11 cellular contexts compared by ENCODE assay signal in genomic region chr18:50051288-50051687, GRCh38.
DNase-seq lines count a peak whose midpoint lies in the region; ATAC-seq, FAIRE-seq and TF ChIP-seq lines count a peak whose summit lies in the region.
"Had no signal": no experiment of that assay in that cellular context is flagged by ENCODE, and none has a peak within 500 bp of the region (broad histone marks: within the 10 kb centered on the region; RNA-seq: fewer than 3 reads in every experiment).

No MANE protein-coding gene starts in this region.

- H3K36me3 ChIP-seq in small intestine (ENCODE audit: control insufficient read depth in 2 of 2, insufficient read depth in 2 of 2, low read length in 2 of 2): no peaks in the 10 kb centered on the region

- H3K27ac Mint-ChIP-seq in Calu3 (ENCODE audit: unreplicated experiment) (no peak overlapping the region), WTC11 (no peak overlapping the region)
- no peak overlapping the region for H3K27ac Mint-ChIP-seq in stimulated activated naive B cell treated with anti-CD40 and anti-IgM and Interleukin-4, amounts not matched to agents 10 μg/mL and 1 μg/mL and 100 μg/mL, for 72 hours
- H3K27ac Mint-ChIP-seq: naive thymus-derived CD4-positive, alpha-beta T cell had no signal

- H3K9me3 ChIP-seq in small intestine (ENCODE audit: control insufficient read depth, low read depth): no peaks in the 10 kb centered on the region

- FAIRE-seq in small intestine (lab: Jason Lieb, UNC): no peak

- POLR2A ChIA-PET in HEK293T (lab: Yijun Ruan, JAX) (no interaction called here), WTC11 (lab: Charles Lee) (no interaction called here)

- H3K36me3 Mint-ChIP-seq in Calu3 (ENCODE audit: insufficient read depth, unreplicated experiment) (peaks cover 17% of the 10 kb centered on the region), WTC11 (no peaks in the 10 kb centered on the region)
- no peaks in the 10 kb centered on the region for H3K36me3 Mint-ChIP-seq in stimulated activated naive B cell treated with anti-CD40 and anti-IgM and Interleukin-4, amounts not matched to agents 10 μg/mL and 1 μg/mL and 100 μg/mL, for 72 hours
- H3K36me3 Mint-ChIP-seq: naive thymus-derived CD4-positive, alpha-beta T cell had no signal

- H3K9me3 Mint-ChIP-seq in Calu3 (ENCODE audit: low read depth, unreplicated experiment) (no peaks in the 10 kb centered on the region), WTC11 (peaks cover 3% of the 10 kb centered on the region; the same call in 1 of the 2 replicates)
- H3K9me3 Mint-ChIP-seq in stimulated activated naive B cell treated with anti-CD40 and anti-IgM and Interleukin-4, amounts not matched to agents 10 μg/mL and 1 μg/mL and 100 μg/mL, for 72 hours: no peaks in the 10 kb centered on the region

- H3K27me3 ChIP-seq in small intestine (ENCODE audit: control insufficient read depth in 2 of 2, insufficient read depth in 2 of 2, low read length in 2 of 2): no peaks in the 10 kb centered on the region

- peaks cover 0 to 2% of the 10 kb centered on the region in 2 donors for H3K4me1 ChIP-seq in small intestine (ENCODE audit: control insufficient read depth in 2 of 2, insufficient read depth in 1 of 2, low read depth in 1 of 2, low read length in 1 of 2)

- CTCF ChIA-PET in Calu3 (lab: Charles Lee) (interaction anchor here (0.6 to 1.0 kb wide), 3 partner anchors 30 to 144 kb away, joined by 3 read pairs; partner anchors contain the start of gene MYO5B), HEK293T (lab: Yijun Ruan, JAX) (no interaction called here), WTC11 (lab: Charles Lee) (interaction anchor here (0.6 to 1.1 kb wide), 9 partner anchors 9 to 155 kb away, joined by 3 to 24 read pairs (median 4); partner anchors contain the start of gene MYO5B)

- TF ChIP-seq CTCF in Calu3 (IDR thresholded peaks at IDR 0.05; ENCODE audit: unreplicated experiment) (peak; percentile 39), WTC11 (IDR thresholded peaks at IDR 0.05) (no peak)

- H3K4me1 Mint-ChIP-seq in Calu3 (ENCODE audit: low read depth, unreplicated experiment) (no peaks in the 10 kb centered on the region), WTC11 (no peaks in the 10 kb centered on the region)
- H3K4me1 Mint-ChIP-seq in stimulated activated naive B cell treated with anti-CD40 and anti-IgM and Interleukin-4, amounts not matched to agents 10 μg/mL and 1 μg/mL and 100 μg/mL, for 72 hours: no peaks in the 10 kb centered on the region

- ATAC-seq in WTC11 (peak; percentile 86), left colon (peak; percentile 74)
- ATAC-seq in stimulated activated naive B cell treated with anti-CD40 and anti-IgM and Interleukin-4, amounts not matched to agents 10 μg/mL and 1 μg/mL and 100 μg/mL, for 72 hours (replicated peaks): no peak
- ATAC-seq: naive thymus-derived CD4-positive, alpha-beta T cell had no signal

- DNase-seq in Calu3 (peak; percentile 50), HEK293T (ENCODE audit: extremely low spot score) (peak; percentile 12), WTC11 (ENCODE audit: low spot score) (peak; percentile 22), left colon (no peak), NCI-H2081 (lab: John Stamatoyannopoulos, UW) (no peak), small intestine (no peak)
- no peak for DNase-seq in stimulated activated naive B cell treated with anti-CD40 and anti-IgM and Interleukin-4, amounts not matched to agents 10 μg/mL and 1 μg/mL and 100 μg/mL, for 72 hours
- no peak for DNase-seq in activated CD4-positive, alpha-beta T cell treated with anti-CD3 and anti-CD28 coated beads for 4 hours
- DNase-seq: activated CD4-positive, alpha-beta T cell treated with anti-CD3 and anti-CD28 coated beads, Interleukin-2, amount 50 U/mL, for 48 hours; DMS79; naive thymus-derived CD4-positive, alpha-beta T cell had no signal

- no TSS peak for BruUV-seq in Calu3 (replicated peaks; lab: Mats Ljungman, UMichigan)

- no peak overlapping the region for H3K4me3 ChIP-seq in small intestine (ENCODE audit: low read depth in 1 of 2, low read length in 2 of 2)

- no peak overlapping the region for H3K27ac ChIP-seq in small intestine (ENCODE audit: low read depth in 1 of 2, low read length in 1 of 2)

- H3K4me3 Mint-ChIP-seq in Calu3 (ENCODE audit: low read depth, unreplicated experiment) (no peak overlapping the region), WTC11 (no peak overlapping the region)
- no peak overlapping the region for H3K4me3 Mint-ChIP-seq in stimulated activated naive B cell treated with anti-CD40 and anti-IgM and Interleukin-4, amounts not matched to agents 10 μg/mL and 1 μg/mL and 100 μg/mL, for 72 hours
- H3K4me3 Mint-ChIP-seq: naive thymus-derived CD4-positive, alpha-beta T cell had no signal

- intact Hi-C loops in Calu3 (cut with micrococcal nuclease; ENCODE audit: unreplicated experiment) (loop anchor here (1.0 kb wide), 1 partner anchor 144 kb away; the partner anchor contains the start of gene MYO5B), left colon (cut with DNase I, micrococcal nuclease) (no loop called here)

- no peaks in the 10 kb centered on the region for H3K27me3 Mint-ChIP-seq in Calu3 (ENCODE audit: unreplicated experiment)
- H3K27me3 Mint-ChIP-seq in WTC11 (ENCODE audit: low read depth): no peaks in the 10 kb centered on the region; the same call in 1 of the 2 replicates
- peaks cover 16 to 31% of the 10 kb centered on the region in 2 donors for H3K27me3 Mint-ChIP-seq in stimulated activated naive B cell treated with anti-CD40 and anti-IgM and Interleukin-4, amounts not matched to agents 10 μg/mL and 1 μg/mL and 100 μg/mL, for 72 hours

TF ChIP-seq in HEK293T, 16 proteins besides CTCF, POLR2A, EP300 and RAD21:
- TF ChIP-seq CTBP1 (IDR thresholded peaks at IDR 0.05; ENCODE audit: borderline replicate concordance): no peak
- TF ChIP-seq SUZ12 (IDR thresholded peaks at IDR 0.05): no peak
- TF ChIP-seq ZNF384 (IDR thresholded peaks at IDR 0.05): no peak
- TF ChIP-seq FOXM1 (IDR thresholded peaks at IDR 0.05; ENCODE audit: borderline replicate concordance): no peak
- no peak for TF ChIP-seq NFRKB (IDR thresholded peaks at IDR 0.05)
- no peak for TF ChIP-seq HDGF (IDR thresholded peaks at IDR 0.05; ENCODE audit: borderline replicate concordance)
- no peak for TF ChIP-seq FOXA1 (IDR thresholded peaks at IDR 0.05)
- TF ChIP-seq LEF1 (IDR thresholded peaks at IDR 0.05; ENCODE audit: borderline replicate concordance): no peak
- no peak for TF ChIP-seq L3MBTL2 (conservative IDR thresholded peaks at IDR 0.05)
- TF ChIP-seq BHLHE40 (IDR thresholded peaks at IDR 0.05; ENCODE audit: borderline replicate concordance): no peak
- no peak for TF ChIP-seq ELF4 (IDR thresholded peaks at IDR 0.05)

TF ChIP-seq in WTC11, 78 proteins besides CTCF, POLR2A, EP300 and RAD21 (continues in another document):
- no peak for TF ChIP-seq FOXP1 (CRISPR knock-in tag; IDR thresholded peaks at IDR 0.05; ENCODE audit: borderline replicate concordance)
- no peak for TF ChIP-seq ESRRA (CRISPR knock-in tag; IDR thresholded peaks at IDR 0.05; ENCODE audit: borderline replicate concordance)
- TF ChIP-seq ATF1 (CRISPR knock-in tag; IDR thresholded peaks at IDR 0.05): no peak
- no peak for TF ChIP-seq ZSCAN18 (CRISPR knock-in tag; IDR thresholded peaks at IDR 0.05)
- no peak for TF ChIP-seq GTF2I (CRISPR knock-in tag; conservative IDR thresholded peaks at IDR 0.05)
- TF ChIP-seq FOXJ3 (CRISPR knock-in tag; IDR thresholded peaks at IDR 0.05; ENCODE audit: borderline replicate concordance): no peak
- TF ChIP-seq MAX (CRISPR knock-in tag; IDR thresholded peaks at IDR 0.05): no peak
- no peak for TF ChIP-seq ARID4B (CRISPR knock-in tag; IDR thresholded peaks at IDR 0.05; ENCODE audit: borderline replicate concordance)
- TF ChIP-seq MXD4 (CRISPR knock-in tag; IDR thresholded peaks at IDR 0.05; ENCODE audit: borderline replicate concordance): no peak

Comparison
In these comparisons a context has a peak if more than half of its experiments do, and no peak if none do; other contexts are left out.
1. DNase-seq: peak in Calu3 (single experiment), HEK293T (single experiment) and WTC11 (single experiment); none in left colon (0 of 2), NCI-H2081 (0 of 2), stimulated activated naive B cell treated with anti-CD40 and anti-IgM and Interleukin-4, amounts not matched to agents 10 μg/mL and 1 μg/mL and 100 μg/mL, for 72 hours (single experiment), small intestine (single experiment) and activated CD4-positive, alpha-beta T cell treated with anti-CD3 and anti-CD28 coated beads for 4 hours (0 of 2).
2. ATAC-seq: peak in WTC11 (single experiment) and left colon (single experiment); none in stimulated activated naive B cell treated with anti-CD40 and anti-IgM and Interleukin-4, amounts not matched to agents 10 μg/mL and 1 μg/mL and 100 μg/mL, for 72 hours (0 of 2).